ENCODE assay signal across 9 cellular contexts in the genomic region with DNA sequence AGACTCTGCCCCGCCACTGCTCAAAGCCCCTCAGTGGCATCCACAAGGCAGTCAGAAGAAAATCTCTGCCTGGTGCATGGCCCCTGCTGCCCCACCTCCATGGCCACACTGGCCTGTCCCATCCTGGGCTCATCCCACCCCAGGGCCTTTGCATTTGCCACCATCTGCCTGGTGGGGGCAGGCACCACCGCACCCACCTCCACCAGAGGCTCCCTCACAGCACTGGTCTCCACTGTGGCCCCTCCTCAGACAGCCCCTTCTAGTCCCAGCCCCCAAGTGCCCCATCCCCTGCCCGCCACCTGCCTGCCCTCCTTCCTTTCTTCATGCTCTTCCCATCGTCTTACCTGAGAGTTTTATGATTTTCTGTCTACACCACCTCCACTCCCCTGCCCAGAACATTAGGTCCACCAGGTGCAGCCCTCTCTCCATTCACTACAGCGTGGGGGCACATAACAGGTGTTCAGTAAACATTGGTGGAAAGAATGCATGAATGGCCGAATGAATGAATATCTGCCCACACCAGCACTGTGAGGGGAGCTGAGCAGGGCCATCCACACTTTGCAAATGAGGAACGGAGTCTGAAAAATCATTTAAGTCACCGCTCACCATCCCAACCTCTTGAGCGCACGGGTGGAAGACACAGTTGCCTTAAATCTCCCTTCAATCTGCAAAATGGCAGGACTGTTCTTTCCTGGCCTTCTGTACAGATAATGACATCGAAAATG. TPM values are rescaled to one million over a fixed set of nuclear protein-coding genes. Genes with fewer than 3 reads are reported as not detected.
DNase-seq lines count a peak whose midpoint lies in the region; ATAC-seq and TF ChIP-seq lines count a peak whose summit lies in the region.
"Had no signal": no experiment of that assay in that cellular context is flagged by ENCODE, and none has a peak within 500 bp of the region (broad histone marks: within the 10 kb centered on the region; RNA-seq: fewer than 3 reads in every experiment).

No MANE protein-coding gene starts in this region.

- no peak for TF ChIP-seq POLR2A in sigmoid colon (IDR thresholded peaks at IDR 0.05)

- H2AFZ ChIP-seq in Loucy (ENCODE audit: low read length), result no peak overlapping the region
- H2AFZ ChIP-seq in mammary epithelial cell (ENCODE audit: low read depth, low read length), result no peak overlapping the region

- no TSS peak for BruUV-seq in mammary epithelial cell (replicated peaks; lab: Mats Ljungman, UMichigan)

- in situ Hi-C loops in mammary epithelial cell (cut with MboI; ENCODE audit: low sequenced_read_pairs in 2 of 2), result no loop called here

- H3K27me3 Mint-ChIP-seq in osteocyte (ENCODE audit: unreplicated experiment), result no peaks in the 10 kb centered on the region

- TF ChIP-seq EP300 in sigmoid colon (IDR thresholded peaks at IDR 0.05), result no peak

- H3K27me3 ChIP-seq in DOHH2 (ENCODE audit: control insufficient read depth, low read length) (no peaks in the 10 kb centered on the region), Loucy (ENCODE audit: insufficient read depth, low read length, poor library complexity, severe bottlenecking) (no peaks in the 10 kb centered on the region), mammary epithelial cell (ENCODE audit: insufficient read depth, low read length) (no peaks in the 10 kb centered on the region), sigmoid colon (no peaks in the 10 kb centered on the region)

- peaks cover 22% of the 10 kb centered on the region for H3K36me3 ChIP-seq in DOHH2 (ENCODE audit: control insufficient read depth, low read length)
- H3K36me3 ChIP-seq in Loucy (ENCODE audit: insufficient read depth, low read length), result no peaks in the 10 kb centered on the region
- no peaks in the 10 kb centered on the region for H3K36me3 ChIP-seq in mammary epithelial cell (ENCODE audit: insufficient read depth, low read length)
- no peaks in the 10 kb centered on the region for H3K36me3 ChIP-seq in sigmoid colon
- H3K36me3 ChIP-seq: WERI-Rb-1 had no signal

- H4K20me1 ChIP-seq in DOHH2 (ENCODE audit: control insufficient read depth, insufficient read depth, low read depth, low read length) (no peaks in the 10 kb centered on the region), Loucy (ENCODE audit: insufficient read depth, low read length, poor library complexity, severe bottlenecking) (no peaks in the 10 kb centered on the region), mammary epithelial cell (ENCODE audit: insufficient read depth, low read length) (no peaks in the 10 kb centered on the region)

- TF ChIP-seq CTCF in DOHH2 (IDR thresholded peaks at IDR 0.05; ENCODE audit: low read depth, low read length, poor library complexity, severe bottlenecking) (peak; percentile 62), Loucy (conservative IDR thresholded peaks at IDR 0.05; ENCODE audit: low read length) (peak; percentile 29; the same call in 1 of the 2 replicates), mammary epithelial cell (conservative IDR thresholded peaks at IDR 0.05 in 1 of 2, IDR thresholded peaks at IDR 0.05 in 1 of 2; ENCODE audit: extremely low read depth in 1 of 2, insufficient read depth in 1 of 2, low read depth in 1 of 2, low read length in 2 of 2) (no peak), osteocyte (IDR thresholded peaks at IDR 0.05) (no peak), sigmoid colon (IDR thresholded peaks at IDR 0.05) (no peak)

- CTCF ChIA-PET in mammary epithelial cell (lab: Charles Lee; ENCODE audit: low non-redundant PET), result no interaction called here

- H3K4me3 Mint-ChIP-seq in osteocyte (ENCODE audit: unreplicated experiment), result peak overlapping the region; percentile 80

- dilution Hi-C loops in mammary epithelial cell (cut with HindIII; ENCODE audit: low sequenced_read_pairs), result no loop called here

- 85% methylated on average over 10 of the region's 11 CpGs for WGBS in mammary epithelial cell (ENCODE audit: low coverage, missing lambda C conversion rate)
- WGBS in sigmoid colon, 2 donors, result 91 to 94% methylated on average over 11 of the region's 11 CpGs

- H3K4me3 ChIP-seq in DOHH2 (ENCODE audit: low read length) (peak overlapping the region; percentile 94), Loucy (ENCODE audit: low read length, poor library complexity, severe bottlenecking) (peak overlapping the region; percentile 83), mammary epithelial cell (replicated peaks in 1 of 3; ENCODE audit: insufficient read depth in 1 of 3, low read depth in 2 of 3, low read length in 3 of 3) (no peak overlapping the region), sigmoid colon (peak overlapping the region in 1 of 4 donors; percentile 97)

- H3K27ac ChIP-seq in DOHH2 (ENCODE audit: low read depth, low read length) (peak overlapping the region; percentile 92), mammary epithelial cell (ENCODE audit: insufficient read depth, low read depth, low read length) (no peak overlapping the region), sigmoid colon (no peak overlapping the region)
- H3K27ac ChIP-seq: WERI-Rb-1 had no signal

- H3K79me2 ChIP-seq in DOHH2 (ENCODE audit: control insufficient read depth, low read length) (peaks cover 71% of the 10 kb centered on the region), Loucy (ENCODE audit: insufficient read depth, low read length) (peaks cover 74% of the 10 kb centered on the region), mammary epithelial cell (ENCODE audit: insufficient read depth, low read length) (peaks cover 61% of the 10 kb centered on the region)

- DNase-seq in mammary epithelial cell (no peak), osteocyte (ENCODE audit: extremely low spot score, unreplicated experiment) (no peak), DMS79 treated with DMSO at 0.1 percent for 48 hours (lab: John Stamatoyannopoulos, UW) (no peak), sigmoid colon (no peak), amygdala (lab: John Stamatoyannopoulos, UW) (no peak)
- DNase-seq: WERI-Rb-1 had no signal

- H3K36me3 Mint-ChIP-seq in osteocyte (ENCODE audit: unreplicated experiment), result no peaks in the 10 kb centered on the region

- H3K9me3 Mint-ChIP-seq in osteocyte (ENCODE audit: unreplicated experiment), result no peaks in the 10 kb centered on the region

- H3K9me2 ChIP-seq in DOHH2 (replicated peaks; ENCODE audit: control insufficient read depth, low read length) (no peaks in the 10 kb centered on the region), Loucy (replicated peaks; ENCODE audit: low read depth, low read length) (no peaks in the 10 kb centered on the region)

- intact Hi-C loops in mammary epithelial cell (cut with micrococcal nuclease), result loop anchor here (5.0 kb wide), 1 partner anchor 230 kb away; no protein-coding TSS in a partner anchor
- intact Hi-C loops in sigmoid colon (cut with DNase I), result loop anchor here (5.0 to 10.0 kb wide), 4 partner anchors 50 to 348 kb away; no protein-coding TSS in a partner anchor

- H3F3A ChIP-seq in DOHH2 (ENCODE audit: control insufficient read depth, insufficient read depth) (peaks cover 57% of the 10 kb centered on the region), Loucy (ENCODE audit: low read depth) (no peaks in the 10 kb centered on the region)

- H3K9me3 ChIP-seq in DOHH2 (ENCODE audit: control insufficient read depth, insufficient read depth, low read length), result no peaks in the 10 kb centered on the region
- no peaks in the 10 kb centered on the region for H3K9me3 ChIP-seq in Loucy (ENCODE audit: insufficient read depth, low read depth, low read length)
- no peaks in the 10 kb centered on the region for H3K9me3 ChIP-seq in mammary epithelial cell (replicated peaks; ENCODE audit: insufficient read depth, low read length)
- no peaks in the 10 kb centered on the region for H3K9me3 ChIP-seq in sigmoid colon

- peaks cover 76% of the 10 kb centered on the region for H3K4me1 ChIP-seq in DOHH2 (ENCODE audit: control insufficient read depth, low read length)
- peaks cover 36% of the 10 kb centered on the region for H3K4me1 ChIP-seq in Loucy (ENCODE audit: insufficient read depth, low read length, poor library complexity, severe bottlenecking)
- peaks cover 12% of the 10 kb centered on the region for H3K4me1 ChIP-seq in mammary epithelial cell (ENCODE audit: insufficient read depth, low read length)
- peaks cover 0 to 28% (median 17%) of the 10 kb centered on the region in 4 donors for H3K4me1 ChIP-seq in sigmoid colon

- ATAC-seq in GM21390 (IDR thresholded peaks at IDR 0.05; ENCODE audit: unreplicated experiment), result no peak

- H3K4me2 ChIP-seq in DOHH2 (ENCODE audit: low read length), result peak overlapping the region; percentile 82
- H3K4me2 ChIP-seq in Loucy (ENCODE audit: low read depth, low read length, poor library complexity, severe bottlenecking), result peak overlapping the region; percentile 78
- H3K4me2 ChIP-seq in mammary epithelial cell (ENCODE audit: insufficient read depth, low read depth, low read length), result peak overlapping the region; percentile 90

- H3K9ac ChIP-seq in Loucy (ENCODE audit: low read depth, low read length, poor library complexity, severe bottlenecking) (peak overlapping the region; percentile 92), mammary epithelial cell (ENCODE audit: insufficient read depth, low read length) (no peak overlapping the region)

- H3K4me1 Mint-ChIP-seq in osteocyte (ENCODE audit: unreplicated experiment), result peaks cover 22% of the 10 kb centered on the region

- peak overlapping the region; percentile 83 for H3K27ac Mint-ChIP-seq in osteocyte (ENCODE audit: unreplicated experiment)

RNA-seq across cellular contexts. Expression of gene PRDM15, which starts 2.1 kb away (rescaled TPM):
- total RNA-seq in mammary epithelial cell, result 1 to 10 TPM; 7.2 to 8.1 TPM
- 5.8 TPM for polyA plus RNA-seq in mammary epithelial cell
- 29.5 TPM for polyA minus RNA-seq in mammary epithelial cell
- 6.6 and 11.4 TPM in 2 replicates for total RNA-seq in osteocyte
- 1 to 10 TPM; 3.5 to 6.9 (median 5.2) TPM for total RNA-seq in sigmoid colon
- polyA plus RNA-seq in sigmoid colon, result 1 to 10 TPM; 1.2 to 5.7 (median 3.0) TPM

Comparison
In these comparisons a context has a peak if more than half of its experiments do, and no peak if none do; other contexts are left out.
1. H3K4me3 ChIP-seq: peak in DOHH2 (single experiment) and Loucy (single experiment); none in mammary epithelial cell (0 of 3).
2. CTCF ChIP-seq: peak in DOHH2 (single experiment) and Loucy (single experiment); none in mammary epithelial cell (0 of 2), osteocyte (single experiment) and sigmoid colon (0 of 4).
3. Peak in every context shown above with its lines, with median percentiles within 50 percentile points of each other: H3K4me2 ChIP-seq.